ENCODE assay signal across 1 cellular context in genomic region chr12:122082621-122083356, GRCh38.
TF ChIP-seq lines count a peak whose summit lies in the region.

No MANE protein-coding gene starts in this region.

TF ChIP-seq in K562, 482 proteins besides CTCF, POLR2A, EP300 and RAD21 (continued from another document):
- TF ChIP-seq RAD51 (IDR thresholded peaks at IDR 0.05; ENCODE audit: borderline replicate concordance, low read depth) (0 out of 2 replicates have a peak, but pooled peaks have one; percentile 10), NELFE (IDR thresholded peaks at IDR 0.05; ENCODE audit: insufficient read depth, insufficient read length) (no peak), SETDB1 (IDR thresholded peaks at IDR 0.05; ENCODE audit: low read length) (no peak), ARNT (IDR thresholded peaks at IDR 0.05) (peak in 1 of 2 experiments; percentile 96; a peak in 2 of 4 replicates), SMARCC2 (IDR thresholded peaks at IDR 0.05; ENCODE audit: low read depth) (peak; percentile 67; the same call in 1 of the 2 replicates), ZEB2 (IDR thresholded peaks at IDR 0.05) (no peak; the same call in 1 of the 2 replicates), MNT (conservative IDR thresholded peaks at IDR 0.05) (peak in 1 of 2 experiments; percentile 19; a peak in 1 of 4 replicates), HDAC6 (IDR thresholded peaks at IDR 0.05; ENCODE audit: low read depth, low read length) (no peak), KLF16 (IDR thresholded peaks at IDR 0.05) (0 out of 2 replicates have a peak, but pooled peaks have one; percentile 39), TCF3 (CRISPR knock-in tag; IDR thresholded peaks at IDR 0.05) (peak; percentile 76), FOXK2 (conservative IDR thresholded peaks at IDR 0.05 in 1 of 2, IDR thresholded peaks at IDR 0.05 in 1 of 2; ENCODE audit: low read depth in 2 of 2) (0 out of 4 replicates have a peak, but pooled peaks of 1 of the 2 experiments have one; percentile 14), RBM34 (IDR thresholded peaks at IDR 0.05; ENCODE audit: borderline replicate concordance, insufficient read depth, low read length) (no peak), ETS1 (conservative IDR thresholded peaks at IDR 0.05; ENCODE audit: control insufficient read depth, low read depth, low read length) (no peak), BACH1 (tag; IDR thresholded peaks at IDR 0.05) (no peak), TAF9B (IDR thresholded peaks at IDR 0.05; ENCODE audit: partially characterized antibody) (no peak), ZNF224 (CRISPR knock-in tag; IDR thresholded peaks at IDR 0.05) (no peak), TBL1XR1 (IDR thresholded peaks at IDR 0.05; ENCODE audit: low read length in 2 of 2) (peak in 1 of 2 experiments; percentile 80; a peak in 1 of 4 replicates), GABPA (tag; conservative IDR thresholded peaks at IDR 0.05; ENCODE audit: low read depth) (peak; percentile 44; the same call in 1 of the 2 replicates), NCOR1 (IDR thresholded peaks at IDR 0.05) (peak; percentile 81), EP400 (IDR thresholded peaks at IDR 0.05) (peak; percentile 46; the same call in 1 of the 2 replicates), LEF1 (IDR thresholded peaks at IDR 0.05) (peak; percentile 64), ZKSCAN8 (CRISPR knock-in tag; IDR thresholded peaks at IDR 0.05) (no peak), NRF1 (conservative IDR thresholded peaks at IDR 0.05 in 1 of 2, IDR thresholded peaks at IDR 0.05 in 1 of 2) (no peak), HDAC8 (tag; IDR thresholded peaks at IDR 0.05) (no peak), PKNOX1 (IDR thresholded peaks at IDR 0.05) (no peak), ZNF77 (CRISPR knock-in tag; IDR thresholded peaks at IDR 0.05) (no peak), GATA2 (CRISPR knock-in tag; IDR thresholded peaks at IDR 0.05) (no peak), SMAD4 (CRISPR knock-in tag; conservative IDR thresholded peaks at IDR 0.05) (0 out of 2 replicates have a peak, but pooled peaks have one; percentile 43), NEUROD1 (IDR thresholded peaks at IDR 0.05; ENCODE audit: borderline replicate concordance, low read depth, low read length, partially characterized antibody) (peak; percentile 24), ETV1 (tag; conservative IDR thresholded peaks at IDR 0.05; ENCODE audit: low read depth) (peak; percentile 83), ZNF766 (CRISPR knock-in tag; conservative IDR thresholded peaks at IDR 0.05) (0 out of 2 replicates have a peak, but pooled peaks have one; percentile 18), KDM1A (IDR thresholded peaks at IDR 0.05) (peak; percentile 57 to 59; a peak in 3 of 4 replicates), ZNF184 (CRISPR knock-in tag; IDR thresholded peaks at IDR 0.05) (no peak), ZBTB2 (IDR thresholded peaks at IDR 0.05) (no peak), ZNF57 (CRISPR knock-in tag; IDR thresholded peaks at IDR 0.05) (no peak), PATZ1 (CRISPR knock-in tag; IDR thresholded peaks at IDR 0.05; ENCODE audit: borderline replicate concordance) (no peak), CHD1 (IDR thresholded peaks at IDR 0.05; ENCODE audit: low read length) (no peak), THRA (IDR thresholded peaks at IDR 0.05) (no peak), ZKSCAN3 (CRISPR knock-in tag; IDR thresholded peaks at IDR 0.05) (no peak), ELF1 (tag; IDR thresholded peaks at IDR 0.05) (no peak), HDAC1 (IDR thresholded peaks at IDR 0.05) (peak in 1 of 2 experiments; percentile 34; a peak in 1 of 4 replicates), TGIF2 (CRISPR knock-in tag; IDR thresholded peaks at IDR 0.05) (no peak), TAL1 (IDR thresholded peaks at IDR 0.05) (peak; percentile 77), TRIM24 (IDR thresholded peaks at IDR 0.05) (no peak; a peak in 2 of 4 replicates), THRB (CRISPR knock-in tag; conservative IDR thresholded peaks at IDR 0.05) (no peak), NFIC (IDR thresholded peaks at IDR 0.05) (peak; percentile 44; the same call in 1 of the 2 replicates), MIER1 (IDR thresholded peaks at IDR 0.05; ENCODE audit: low read depth) (0 out of 2 replicates have a peak, but pooled peaks have one; percentile 4), PML (IDR thresholded peaks at IDR 0.05; ENCODE audit: low read length) (peak; percentile 50; the same call in 1 of the 2 replicates), ZNF561 (CRISPR knock-in tag; conservative IDR thresholded peaks at IDR 0.05) (no peak), NBN (IDR thresholded peaks at IDR 0.05; ENCODE audit: low read depth) (peak; percentile 56; the same call in 1 of the 2 replicates), CREB1 (IDR thresholded peaks at IDR 0.05) (no peak), CREB1 (CRISPR knock-in tag; IDR thresholded peaks at IDR 0.05) (no peak)
